In the genomic region with DNA sequence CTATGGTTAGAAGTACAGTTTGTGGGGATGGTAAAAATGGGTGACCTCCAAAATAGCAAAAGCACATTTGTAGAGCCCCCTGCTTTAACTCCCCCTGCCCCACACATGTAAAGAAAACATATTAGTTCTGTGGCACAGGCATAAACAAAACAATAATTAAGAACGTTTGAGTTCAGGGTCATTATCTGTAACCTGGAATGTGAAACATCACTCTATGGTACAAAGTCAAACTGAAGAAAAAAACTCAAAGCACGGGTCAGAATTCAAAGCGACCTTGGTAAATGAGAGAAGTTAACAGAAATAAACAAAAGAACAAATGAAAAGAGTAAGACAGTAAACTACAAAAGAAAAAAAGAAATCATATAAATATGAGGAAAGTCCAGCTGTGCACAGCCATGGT, we compare ENCODE assay signal across 19 cellular contexts.
"Had no signal": no experiment of that assay in that cellular context is flagged by ENCODE, and none has a peak within 500 bp of the region (broad histone marks: within the 10 kb centered on the region; RNA-seq: fewer than 3 reads in every experiment).

No MANE protein-coding gene starts in this region.

- H3K9me2 ChIP-seq: SK-N-SH had no signal

- DNase-seq: IMR-90, Karpas-422, KG1, MG63, NCI-H1092, NCI-H146, NCI-H1694 treated with DMSO at 0.1 percent for 48 hours, NCI-H2081, NCI-H2171, NCI-H226, NCI-H446, NCI-H524 treated with DMSO at 0.1 percent for 48 hours, Right ventricle myocardium superior, RPMI8226, SIG-M5, SK-N-SH, SW 1271 had no signal

- H3K27ac ChIP-seq: SJSA1 had no signal

- H3K9ac ChIP-seq: SK-N-SH had no signal

- FAIRE-seq: RCC 7860 had no signal

- H3K9me3 ChIP-seq: MG63, SJSA1, SK-N-SH had no signal

- H3K4me1 ChIP-seq: SJSA1 had no signal

- H3K4me2 ChIP-seq: SK-N-SH had no signal

- H3K36me3 ChIP-seq: MG63, SJSA1 had no signal

- H3K4me3 ChIP-seq: MG63, SJSA1 had no signal
